Comparison of ENCODE assay signal across 37 cellular contexts in genomic region chr6:4588581-4588980, GRCh38.
DNase-seq lines count a peak whose midpoint lies in the region; ATAC-seq, FAIRE-seq and TF ChIP-seq lines count a peak whose summit lies in the region.
"Had no signal": no experiment of that assay in that cellular context is flagged by ENCODE, and none has a peak within 500 bp of the region (broad histone marks: within the 10 kb centered on the region; RNA-seq: fewer than 3 reads in every experiment).

No MANE protein-coding gene starts in this region.

- H3K36me3 ChIP-seq in K562 (ENCODE audit: control insufficient read depth, insufficient read depth, low read length): no peaks in the 10 kb centered on the region
- no peaks in the 10 kb centered on the region for H3K36me3 ChIP-seq in esophagus muscularis mucosa
- no peaks in the 10 kb centered on the region for H3K36me3 ChIP-seq in neuronal stem cell (replicated peaks in 1 of 2; ENCODE audit: control insufficient read depth in 2 of 2, insufficient read depth in 2 of 2, low read length in 2 of 2)
- no peaks in the 10 kb centered on the region for H3K36me3 ChIP-seq in trophoblast cell (ENCODE audit: control insufficient read depth in 1 of 2, insufficient read depth in 2 of 2, low read length in 2 of 2)
- H3K36me3 ChIP-seq in mesenchymal stem cell (ENCODE audit: control insufficient read depth in 1 of 2, insufficient read depth in 2 of 2, low read depth in 1 of 2, low read length in 2 of 2): no peaks in the 10 kb centered on the region
- H3K36me3 ChIP-seq: BE2C; BLaER1; BLaER1 treated with 17β-estradiol and CSF1 and Interleukin-3, amounts not matched to agents 10 nM and 100 nM had no signal

- no peaks in the 10 kb centered on the region; a peak in 1 of 5 replicates for H3K4me1 ChIP-seq in K562 (replicated peaks in 1 of 2; ENCODE audit: control insufficient read depth in 2 of 2, insufficient read depth in 2 of 2, low read length in 2 of 2)
- peaks cover 0 to 8% (median 3%) of the 10 kb centered on the region in 4 donors for H3K4me1 ChIP-seq in esophagus muscularis mucosa
- H3K4me1 ChIP-seq in neuronal stem cell (ENCODE audit: control insufficient read depth in 2 of 2, insufficient read depth in 1 of 2, low read depth in 1 of 2, low read length in 2 of 2): no peaks in the 10 kb centered on the region
- H3K4me1 ChIP-seq in trophoblast cell (ENCODE audit: control insufficient read depth in 1 of 2, insufficient read depth in 2 of 2, low read length in 2 of 2): peaks cover 16 to 17% of the 10 kb centered on the region in 2 experiments
- no peaks in the 10 kb centered on the region for H3K4me1 ChIP-seq in mesenchymal stem cell (ENCODE audit: control insufficient read depth, insufficient read depth, low read depth, low read length)
- H3K4me1 ChIP-seq: A549, BE2C, BLaER1 had no signal

- CTCF ChIA-PET in K562 (lab: Yijun Ruan, JAX; ENCODE audit: low intra/inter-chr PET ratio): no interaction called here

- no peaks in the 10 kb centered on the region for H3K9me1 ChIP-seq in K562 (ENCODE audit: control insufficient read depth, insufficient read depth, low read length)

- H4K91ac ChIP-seq in neuronal stem cell (ENCODE audit: low read depth, low read length, poor library complexity) (no peak overlapping the region), trophoblast cell (ENCODE audit: low read depth, low read length) (no peak overlapping the region), mesenchymal stem cell (ENCODE audit: low read length) (no peak overlapping the region)

- no peak for TF ChIP-seq EP300 in K562 (IDR thresholded peaks at IDR 0.05; ENCODE audit: low read length)
- TF ChIP-seq EP300 in esophagus muscularis mucosa (IDR thresholded peaks at IDR 0.05): no peak

- no peaks in the 10 kb centered on the region for H3K36me3 Mint-ChIP-seq in nephron progenitor cell (ENCODE audit: low read depth)
- H3K36me3 Mint-ChIP-seq: CD14-positive monocyte; CD4-positive, alpha-beta memory T cell; CD4-positive, CD25-positive, alpha-beta regulatory T cell; CD8-positive, alpha-beta memory T cell; CD8-positive, alpha-beta T cell had no signal

- no peak overlapping the region for H3K27ac ChIP-seq in K562 (ENCODE audit: extremely low read depth, low read depth, low read length)
- H3K27ac ChIP-seq in esophagus muscularis mucosa (replicated peaks in 1 of 4): no peak overlapping the region
- no peak overlapping the region for H3K27ac ChIP-seq in neuronal stem cell (replicated peaks; ENCODE audit: low read length)
- H3K27ac ChIP-seq in trophoblast cell (ENCODE audit: low read depth, low read length): no peak overlapping the region
- no peak overlapping the region for H3K27ac ChIP-seq in mesenchymal stem cell (ENCODE audit: low read length, poor library complexity, severe bottlenecking)
- H3K27ac ChIP-seq: 22Rv1; A549; BLaER1; BLaER1 treated with 17β-estradiol and CSF1 and Interleukin-3, amounts not matched to agents 10 nM and 100 nM; C4-2B had no signal

- no peak overlapping the region for H3K14ac ChIP-seq in neuronal stem cell (ENCODE audit: low read length)
- H3K14ac ChIP-seq in trophoblast cell (ENCODE audit: low read length): no peak overlapping the region
- no peak overlapping the region for H3K14ac ChIP-seq in mesenchymal stem cell (ENCODE audit: low read length in 2 of 2)

- in situ Hi-C loops in K562 (cut with MboI): no loop called here

- TF ChIP-seq POLR2A in K562 (conservative IDR thresholded peaks at IDR 0.05): no peak
- no peak for TF ChIP-seq POLR2A in esophagus muscularis mucosa (IDR thresholded peaks at IDR 0.05; ENCODE audit: low read depth)

- DNase-seq in K562 (ENCODE audit: extremely low read depth in 1 of 4, low spot score in 3 of 4) (no peak), esophagus muscularis mucosa (ENCODE audit: extremely low spot score) (peak; percentile 91), neuronal stem cell (ENCODE audit: low spot score) (no peak), trophoblast cell (no peak), mesenchymal stem cell (no peak), nephron progenitor cell (no peak)
- DNase-seq: 8988T; ACHN; AML-193; BE2C; C1 segment of cervical spinal cord; Caco-2; Calu3; CD4-positive, alpha-beta memory T cell; CD4-positive, alpha-beta T cell; CD4-positive, CD25-positive, alpha-beta regulatory T cell; CD8-positive, alpha-beta memory T cell; CD8-positive, alpha-beta T cell; COR-L47; DMS 273 treated with DMSO at 0.1 percent for 48 hours; DMS153; DMS53; DMS79; DMS79 treated with DMSO at 0.1 percent for 48 hours; DND-41; EL had no signal

- H2AK5ac ChIP-seq in neuronal stem cell (ENCODE audit: low read depth, low read length) (no peak overlapping the region), trophoblast cell (ENCODE audit: low read length) (no peak overlapping the region), mesenchymal stem cell (ENCODE audit: low read length, severe bottlenecking) (no peak overlapping the region)

- H2BK120ac ChIP-seq in neuronal stem cell (ENCODE audit: low read depth, low read length) (no peak overlapping the region), trophoblast cell (ENCODE audit: insufficient read depth, low read length, poor library complexity) (no peak overlapping the region), mesenchymal stem cell (ENCODE audit: low read depth, low read length) (no peak overlapping the region)

- no peak for FAIRE-seq in K562 (lab: Jason Lieb, UNC)
- FAIRE-seq: A204.1, A549, D721Med had no signal

- H2BK15ac ChIP-seq in neuronal stem cell (ENCODE audit: low read length) (no peak overlapping the region), mesenchymal stem cell (ENCODE audit: low read depth, poor library complexity, severe bottlenecking) (no peak overlapping the region)

- no peaks in the 10 kb centered on the region for H4K20me1 ChIP-seq in K562 (replicated peaks; ENCODE audit: control insufficient read depth, insufficient read depth, low read length)
- H4K20me1 ChIP-seq: BLaER1; BLaER1 treated with 17β-estradiol and CSF1 and Interleukin-3, amounts not matched to agents 10 nM and 100 nM had no signal

- no peak overlapping the region for H3K23ac ChIP-seq in neuronal stem cell (ENCODE audit: low read depth, low read length, poor library complexity)
- no peak overlapping the region for H3K23ac ChIP-seq in trophoblast cell (ENCODE audit: low read length)
- no peak overlapping the region for H3K23ac ChIP-seq in mesenchymal stem cell (ENCODE audit: low read length in 2 of 2)

- H3K4me2 ChIP-seq in K562 (ENCODE audit: insufficient read depth, low read length) (no peak overlapping the region), neuronal stem cell (ENCODE audit: insufficient read depth, low read length, poor library complexity, severe bottlenecking) (no peak overlapping the region), trophoblast cell (ENCODE audit: low read length) (no peak overlapping the region), mesenchymal stem cell (ENCODE audit: low read length, poor library complexity, severe bottlenecking) (no peak overlapping the region)
- H3K4me2 ChIP-seq: A549; BLaER1; BLaER1 treated with 17β-estradiol and CSF1 and Interleukin-3, amounts not matched to agents 10 nM and 100 nM had no signal

- H3K9me3 Mint-ChIP-seq in nephron progenitor cell: no peaks in the 10 kb centered on the region
- H3K9me3 Mint-ChIP-seq: CD4-positive, alpha-beta T cell; CD8-positive, alpha-beta memory T cell; CD8-positive, alpha-beta T cell had no signal

- H2BK5ac ChIP-seq in neuronal stem cell (ENCODE audit: low read length): no peak overlapping the region
- no peak overlapping the region for H2BK5ac ChIP-seq in trophoblast cell (ENCODE audit: low read depth, low read length, poor library complexity)
- H2BK5ac ChIP-seq in mesenchymal stem cell (ENCODE audit: low read depth, low read length, poor library complexity, severe bottlenecking): no peak overlapping the region

- POLR2A ChIA-PET in K562 (lab: Yijun Ruan, JAX): interaction anchor here (1.6 kb wide), 1 partner anchor 11 kb away, joined by 5 read pairs; no protein-coding TSS in a partner anchor

- no peaks in the 10 kb centered on the region for H3K79me2 ChIP-seq in K562 (ENCODE audit: control insufficient read depth, insufficient read depth, low read length)
- no peaks in the 10 kb centered on the region for H3K79me2 ChIP-seq in trophoblast cell (ENCODE audit: control insufficient read depth, insufficient read depth, low read length, poor library complexity)

- H4K8ac ChIP-seq in neuronal stem cell (ENCODE audit: low read depth, low read length) (no peak overlapping the region), trophoblast cell (ENCODE audit: low read depth, low read length) (no peak overlapping the region), mesenchymal stem cell (ENCODE audit: low read length) (no peak overlapping the region)

- H3K4me3 ChIP-seq in K562 (no peak overlapping the region), esophagus muscularis mucosa (no peak overlapping the region), neuronal stem cell (ENCODE audit: low read length in 2 of 2) (no peak overlapping the region), trophoblast cell (ENCODE audit: low read depth, low read length) (peak overlapping the region; percentile 38), mesenchymal stem cell (ENCODE audit: insufficient read depth in 1 of 2, low read depth in 1 of 2, low read length in 2 of 2) (no peak overlapping the region)
- H3K4me3 ChIP-seq: A549; BLaER1; BLaER1 treated with 17β-estradiol and CSF1 and Interleukin-3, amounts not matched to agents 10 nM and 100 nM had no signal

- no peak overlapping the region for H4K12ac ChIP-seq in trophoblast cell (ENCODE audit: low read depth, low read length)

- ATAC-seq in K562 (no peak), HG03280 (IDR thresholded peaks at IDR 0.05; ENCODE audit: unreplicated experiment) (no peak), HG02759 (IDR thresholded peaks at IDR 0.05; ENCODE audit: unreplicated experiment) (no peak)
- ATAC-seq: A549; CD8-positive, alpha-beta T cell had no signal

- TF ChIP-seq RAD21 in K562 (CRISPR knock-in tag; conservative IDR thresholded peaks at IDR 0.05 in 1 of 2, IDR thresholded peaks at IDR 0.05 in 1 of 2): no peak

- H2BK12ac ChIP-seq in neuronal stem cell (ENCODE audit: low read length): no peak overlapping the region
- no peak overlapping the region for H2BK12ac ChIP-seq in trophoblast cell (ENCODE audit: low read length)
- H2BK12ac ChIP-seq in mesenchymal stem cell (ENCODE audit: low read length in 2 of 2): no peak overlapping the region

- intact Hi-C loops in K562 (cut with micrococcal nuclease) (no loop called here), esophagus muscularis mucosa (cut with DNase I) (no loop called here)

- no peak overlapping the region for H3K4ac ChIP-seq in neuronal stem cell (ENCODE audit: low read length)
- no peak overlapping the region for H3K4ac ChIP-seq in trophoblast cell (ENCODE audit: low read depth, low read length)
- no peak overlapping the region for H3K4ac ChIP-seq in mesenchymal stem cell (ENCODE audit: low read depth in 1 of 2, low read length in 2 of 2)

- H3K27me3 ChIP-seq in K562 (ENCODE audit: control insufficient read depth in 2 of 2, insufficient read depth in 2 of 2, low read length in 2 of 2): peaks cover 27 to 47% of the 10 kb centered on the region in 2 experiments
- H3K27me3 ChIP-seq in esophagus muscularis mucosa: no peaks in the 10 kb centered on the region
- H3K27me3 ChIP-seq in neuronal stem cell (ENCODE audit: control insufficient read depth in 3 of 3, insufficient read depth in 3 of 3, low read depth in 1 of 3, low read length in 3 of 3): no peaks in the 10 kb centered on the region
- H3K27me3 ChIP-seq in trophoblast cell (ENCODE audit: insufficient read depth, low read length): no peaks in the 10 kb centered on the region
- H3K27me3 ChIP-seq in mesenchymal stem cell (ENCODE audit: control insufficient read depth in 1 of 2, insufficient read depth in 1 of 2, low read length in 2 of 2): no peaks in the 10 kb centered on the region
- H3K27me3 ChIP-seq: BLaER1; BLaER1 treated with 17β-estradiol and CSF1 and Interleukin-3, amounts not matched to agents 10 nM and 100 nM had no signal

- H3K9ac ChIP-seq in K562 (ENCODE audit: insufficient read depth in 1 of 2, low read depth in 2 of 2, low read length in 2 of 2): no peak overlapping the region
- no peak overlapping the region for H3K9ac ChIP-seq in neuronal stem cell (ENCODE audit: low read depth, low read length, poor library complexity)
- no peak overlapping the region for H3K9ac ChIP-seq in trophoblast cell (ENCODE audit: low read length)
- no peak overlapping the region for H3K9ac ChIP-seq in mesenchymal stem cell (ENCODE audit: low read length)
- H3K9ac ChIP-seq: BLaER1; BLaER1 treated with 17β-estradiol and CSF1 and Interleukin-3, amounts not matched to agents 10 nM and 100 nM had no signal

- no peak overlapping the region for H2AFZ ChIP-seq in K562 (ENCODE audit: low read depth, low read length)
- no peak overlapping the region for H2AFZ ChIP-seq in neuronal stem cell (ENCODE audit: low read length)
- no peak overlapping the region for H2AFZ ChIP-seq in trophoblast cell (ENCODE audit: insufficient read depth, low read length, poor library complexity)
- H2AFZ ChIP-seq in mesenchymal stem cell (ENCODE audit: low read depth, low read length): no peak overlapping the region

- 1% methylated on average over 7 of the region's 7 CpGs for WGBS in K562 (ENCODE audit: insufficient coverage, low coverage, missing lambda C conversion rate)
- WGBS in esophagus muscularis mucosa: 94% methylated on average over 7 of the region's 7 CpGs
- no CpG with 5 or more reads among the region's 7 CpGs for WGBS in neuronal stem cell (ENCODE audit: extremely low coverage in 2 of 2, insufficient read length in 2 of 2, insufficient replicate concordance in 1 of 2), 2 donors
- WGBS in trophoblast cell (ENCODE audit: extremely low coverage, insufficient coverage, insufficient read length): no CpG with 5 or more reads among the region's 7 CpGs
- WGBS in mesenchymal stem cell: 96% methylated on average over 7 of the region's 7 CpGs

- no TSS peak for BruUV-seq in K562 (replicated peaks; lab: Mats Ljungman, UMichigan)

- TF ChIP-seq CTCF in K562 (IDR thresholded peaks at IDR 0.05 in 2 of 3, conservative IDR thresholded peaks at IDR 0.05 in 1 of 3; ENCODE audit: insufficient read depth in 2 of 3, low read depth in 1 of 3, low read length in 3 of 3) (no peak), esophagus muscularis mucosa (IDR thresholded peaks at IDR 0.05) (no peak), nephron progenitor cell (IDR thresholded peaks at IDR 0.05) (no peak)

- H3K27ac Mint-ChIP-seq in nephron progenitor cell: no peak overlapping the region
- H3K27ac Mint-ChIP-seq: B cell; CD14-positive monocyte; CD4-positive, alpha-beta memory T cell; CD4-positive, alpha-beta T cell; CD4-positive, CD25-positive, alpha-beta regulatory T cell; CD8-positive, alpha-beta T cell had no signal

- H3K4me3 Mint-ChIP-seq in nephron progenitor cell: no peak overlapping the region
- H3K4me3 Mint-ChIP-seq: B cell; CD14-positive monocyte; CD4-positive, alpha-beta memory T cell; CD4-positive, alpha-beta T cell; CD4-positive, CD25-positive, alpha-beta regulatory T cell; CD8-positive, alpha-beta memory T cell; CD8-positive, alpha-beta T cell had no signal

- H3K79me1 ChIP-seq in neuronal stem cell (ENCODE audit: low read depth, low read length) (no peaks in the 10 kb centered on the region), trophoblast cell (ENCODE audit: low read length) (peaks cover 19% of the 10 kb centered on the region), mesenchymal stem cell (replicated peaks; ENCODE audit: low read length, poor library complexity, severe bottlenecking) (no peaks in the 10 kb centered on the region)

- H3K18ac ChIP-seq in neuronal stem cell (ENCODE audit: low read length) (peak overlapping the region; percentile 55), trophoblast cell (ENCODE audit: low read length) (no peak overlapping the region), mesenchymal stem cell (ENCODE audit: low read depth in 1 of 2, low read length in 2 of 2) (no peak overlapping the region)

- H3K27me3 Mint-ChIP-seq in nephron progenitor cell (ENCODE audit: low read depth, poor library complexity): peaks cover 10% of the 10 kb centered on the region
- H3K27me3 Mint-ChIP-seq: CD4-positive, alpha-beta T cell; CD4-positive, CD25-positive, alpha-beta regulatory T cell had no signal

- no peaks in the 10 kb centered on the region for H3K4me1 Mint-ChIP-seq in nephron progenitor cell
- H3K4me1 Mint-ChIP-seq: B cell; CD4-positive, alpha-beta memory T cell; CD4-positive, CD25-positive, alpha-beta regulatory T cell had no signal

- no peaks in the 10 kb centered on the region for H3K9me3 ChIP-seq in K562 (replicated peaks; ENCODE audit: control insufficient read depth, insufficient read depth, low read depth, low read length)
- no peaks in the 10 kb centered on the region for H3K9me3 ChIP-seq in esophagus muscularis mucosa
- no peaks in the 10 kb centered on the region for H3K9me3 ChIP-seq in neuronal stem cell (replicated peaks in 1 of 2; ENCODE audit: control insufficient read depth in 2 of 2, insufficient read depth in 1 of 2, low read depth in 1 of 2, low read length in 2 of 2)
- no peaks in the 10 kb centered on the region for H3K9me3 ChIP-seq in trophoblast cell (ENCODE audit: insufficient read depth, low read depth, low read length)
- no peaks in the 10 kb centered on the region for H3K9me3 ChIP-seq in mesenchymal stem cell (ENCODE audit: control insufficient read depth, low read length)
- H3K9me3 ChIP-seq: A549; BE2C; BLaER1; BLaER1 treated with 17β-estradiol and CSF1 and Interleukin-3, amounts not matched to agents 10 nM and 100 nM; Caco-2 had no signal
